Comparison of ENCODE assay signal across 18 cellular contexts in the genomic region with DNA sequence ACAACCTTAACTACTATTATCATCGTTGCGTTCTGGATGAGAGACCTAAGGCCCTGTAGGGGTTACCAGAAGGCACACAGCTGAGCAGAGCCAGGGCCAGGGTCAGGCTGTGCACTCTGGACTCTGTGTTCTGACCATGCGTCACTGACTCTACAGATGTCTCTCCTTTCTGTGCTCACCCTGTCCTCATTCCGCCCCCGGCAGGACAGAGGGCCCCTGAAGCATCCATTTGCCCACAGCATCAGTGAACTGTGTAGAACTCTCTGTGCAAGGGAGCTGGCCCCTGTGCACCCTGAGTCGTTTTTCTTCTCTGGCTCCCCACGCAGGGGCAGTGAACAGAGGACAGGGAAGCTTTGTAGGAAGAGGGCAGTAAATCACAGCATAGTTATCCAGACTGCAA. TPM values are rescaled to one million over a fixed set of nuclear protein-coding genes. Genes with fewer than 3 reads are reported as not detected.
DNase-seq lines count a peak whose midpoint lies in the region; ATAC-seq and TF ChIP-seq lines count a peak whose summit lies in the region.
"Had no signal": no experiment of that assay in that cellular context is flagged by ENCODE, and none has a peak within 500 bp of the region (broad histone marks: within the 10 kb centered on the region; RNA-seq: fewer than 3 reads in every experiment).

No MANE protein-coding gene starts in this region.

- peak overlapping the region; percentile 84 for H3K27ac ChIP-seq in C4-2B
- no peak overlapping the region for H3K27ac ChIP-seq in DOHH2 (ENCODE audit: low read depth, low read length)
- peak overlapping the region in 2 of 3 donors; percentile 76 to 80 for H3K27ac ChIP-seq in right lobe of liver
- H3K27ac ChIP-seq in heart left ventricle = no peak overlapping the region
- H3K27ac ChIP-seq: hepatocyte had no signal

- no peaks in the 10 kb centered on the region for H3K36me3 ChIP-seq in DOHH2 (ENCODE audit: control insufficient read depth, low read length)
- H3K36me3 ChIP-seq in right lobe of liver = no peaks in the 10 kb centered on the region
- no peaks in the 10 kb centered on the region for H3K36me3 ChIP-seq in heart left ventricle
- H3K36me3 ChIP-seq: Peyer's patch had no signal

- no peak for DNase-seq in activated CD8-positive, alpha-beta T cell treated with anti-CD3 and anti-CD28 coated beads, Interleukin-2, amount 10 ng/mL, durations not matched to agents 7 days and 5 days
- DNase-seq in right lobe of liver = peak; percentile 53 to 81 (median 80)
- no peak for DNase-seq in NCI-H1092 treated with DMSO at 0.1 percent for 48 hours (lab: John Stamatoyannopoulos, UW)
- no peak for DNase-seq in heart left ventricle
- DNase-seq: activated CD4-positive, alpha-beta T cell treated with anti-CD3 and anti-CD28 coated beads, Interleukin-2, amount 50 U/mL, for 1 hour; C1 segment of cervical spinal cord; erythroblast; IMR-90; left cardiac atrium; NCI-H1436 treated with DMSO at 0.1 percent for 48 hours; Peyer's patch; stimulated activated CD4-positive, alpha-beta T cell treated with anti-CD3 and anti-CD28 coated beads, Interleukin-2, amount 100 ng/mL, for 48 hours had no signal

- H3K4me1 ChIP-seq in DOHH2 (ENCODE audit: control insufficient read depth, low read length) (peaks cover 12% of the 10 kb centered on the region), right lobe of liver (peaks cover 0 to 9% (median 0%) of the 10 kb centered on the region in 4 donors), heart left ventricle (peaks cover 0 to 15% (median 0%) of the 10 kb centered on the region in 12 donors)

- CTCF ChIA-PET in activated CD8-positive, alpha-beta T cell treated with anti-CD3 and anti-CD28 coated beads, Interleukin-2, amount 10 ng/mL, durations not matched to agents 7 days and 5 days (lab: Charles Lee) = no interaction called here

- TF ChIP-seq CTCF in C4-2B (conservative IDR thresholded peaks at IDR 0.05) = no peak
- TF ChIP-seq CTCF in DOHH2 (IDR thresholded peaks at IDR 0.05; ENCODE audit: low read depth, low read length, poor library complexity, severe bottlenecking) = no peak
- no peak for TF ChIP-seq CTCF in right lobe of liver (IDR thresholded peaks at IDR 0.05)
- no peak for TF ChIP-seq CTCF in heart left ventricle (IDR thresholded peaks at IDR 0.05)

- no peak overlapping the region for H3K27ac Mint-ChIP-seq in activated CD8-positive, alpha-beta T cell treated with anti-CD3 and anti-CD28 coated beads, Interleukin-2, amount 10 ng/mL, durations not matched to agents 7 days and 5 days

- 39% methylated on average over 5 of the region's 7 CpGs for WGBS in right lobe of liver (ENCODE audit: insufficient coverage, low coverage, low lambda C conversion rate, missing lambda C conversion rate)
- 80 to 94% (median 87%) methylated on average over 7 of the region's 7 CpGs for WGBS in heart left ventricle, 4 donors

- H3K79me2 ChIP-seq in DOHH2 (ENCODE audit: control insufficient read depth, low read length) = peaks cover 21% of the 10 kb centered on the region
- H3K79me2 ChIP-seq: hepatocyte had no signal

- H3K4me3 ChIP-seq in DOHH2 (ENCODE audit: low read length) = no peak overlapping the region; the same call in 1 of the 2 replicates
- no peak overlapping the region for H3K4me3 ChIP-seq in right lobe of liver
- H3K4me3 ChIP-seq in heart left ventricle = no peak overlapping the region
- H3K4me3 ChIP-seq: hepatocyte had no signal

- peak overlapping the region; percentile 92 for H3K4me3 Mint-ChIP-seq in activated CD8-positive, alpha-beta T cell treated with anti-CD3 and anti-CD28 coated beads, Interleukin-2, amount 10 ng/mL, durations not matched to agents 7 days and 5 days

- peak overlapping the region; percentile 88 for H3K4me2 ChIP-seq in DOHH2 (ENCODE audit: low read length)

- POLR2A ChIA-PET in activated CD8-positive, alpha-beta T cell treated with anti-CD3 and anti-CD28 coated beads, Interleukin-2, amount 10 ng/mL, durations not matched to agents 7 days and 5 days (lab: Charles Lee) = interaction anchor here (0.9 kb wide), 1 partner anchor 23 kb away, joined by 3 read pairs; a partner anchor contains a TSS

- H3K27me3 ChIP-seq in DOHH2 (ENCODE audit: control insufficient read depth, low read length) = no peaks in the 10 kb centered on the region
- H3K27me3 ChIP-seq in right lobe of liver = no peaks in the 10 kb centered on the region
- no peaks in the 10 kb centered on the region for H3K27me3 ChIP-seq in heart left ventricle
- H3K27me3 ChIP-seq: hepatocyte, Peyer's patch had no signal

- no peaks in the 10 kb centered on the region for H3K9me3 Mint-ChIP-seq in activated CD8-positive, alpha-beta T cell treated with anti-CD3 and anti-CD28 coated beads, Interleukin-2, amount 10 ng/mL, durations not matched to agents 7 days and 5 days (ENCODE audit: insufficient read depth)

- intact Hi-C loops in right lobe of liver (cut with DNase I) (no loop called here), heart left ventricle (cut with DNase I) (loop anchor here in 1 of 10 donors (10.0 kb wide), 1 partner anchor 147 kb away; a partner anchor contains a TSS)

- no peaks in the 10 kb centered on the region for H3K27me3 Mint-ChIP-seq in activated CD8-positive, alpha-beta T cell treated with anti-CD3 and anti-CD28 coated beads, Interleukin-2, amount 10 ng/mL, durations not matched to agents 7 days and 5 days (ENCODE audit: low read depth)

- H3K9me2 ChIP-seq in DOHH2 (replicated peaks; ENCODE audit: control insufficient read depth, low read length) = no peaks in the 10 kb centered on the region

- no peaks in the 10 kb centered on the region for H4K20me1 ChIP-seq in DOHH2 (ENCODE audit: control insufficient read depth, insufficient read depth, low read depth, low read length)

- TF ChIP-seq POLR2A in right lobe of liver (IDR thresholded peaks at IDR 0.05) = no peak
- no peak for TF ChIP-seq POLR2A in heart left ventricle (IDR thresholded peaks at IDR 0.05)

- ATAC-seq in activated CD8-positive, alpha-beta T cell treated with anti-CD3 and anti-CD28 coated beads, Interleukin-2, amount 10 ng/mL, durations not matched to agents 7 days and 5 days = no peak
- peak; percentile 71 to 80 (median 73) for ATAC-seq in right lobe of liver
- no peak for ATAC-seq in heart left ventricle
- ATAC-seq in HG03108 (IDR thresholded peaks at IDR 0.05; ENCODE audit: unreplicated experiment) = no peak
- no peak for ATAC-seq in HG03045 (IDR thresholded peaks at IDR 0.05; ENCODE audit: unreplicated experiment)

- H3K9me3 ChIP-seq in DOHH2 (ENCODE audit: control insufficient read depth, insufficient read depth, low read length) (no peaks in the 10 kb centered on the region), right lobe of liver (no peaks in the 10 kb centered on the region), heart left ventricle (no peaks in the 10 kb centered on the region)
- H3K9me3 ChIP-seq: Peyer's patch had no signal

- 0 out of 2 replicates have a peak, but pooled peaks cover 2% of the 10 kb centered on the region for H3F3A ChIP-seq in DOHH2 (ENCODE audit: control insufficient read depth, insufficient read depth)

- peaks cover 3% of the 10 kb centered on the region for H3K36me3 Mint-ChIP-seq in activated CD8-positive, alpha-beta T cell treated with anti-CD3 and anti-CD28 coated beads, Interleukin-2, amount 10 ng/mL, durations not matched to agents 7 days and 5 days (ENCODE audit: low read depth)

- H3K4me1 Mint-ChIP-seq in activated CD8-positive, alpha-beta T cell treated with anti-CD3 and anti-CD28 coated beads, Interleukin-2, amount 10 ng/mL, durations not matched to agents 7 days and 5 days (ENCODE audit: low read depth) = peaks cover 10% of the 10 kb centered on the region

RNA-seq across cellular contexts. Expression of a gene that starts 21.3 kb away (rescaled TPM):
- total RNA-seq in activated CD8-positive, alpha-beta T cell treated with anti-CD3 and anti-CD28 coated beads, Interleukin-2, amount 10 ng/mL, durations not matched to agents 7 days and 5 days = 10 to 100 TPM; 26.1 to 26.2 TPM
- total RNA-seq in right lobe of liver = 10 to 100 TPM in 3 of 6 experiments, 1 to 10 TPM in 3; 9.3 to 14.9 (median 10.2) TPM
- 10 to 100 TPM; 17.5 to 30.9 (median 19.4) TPM for total RNA-seq in heart left ventricle
- 10 to 100 TPM in 1 of 2 donors, 1 to 10 TPM in 1; 8.9 to 29.5 TPM for polyA plus RNA-seq in heart left ventricle

RNA-seq across cellular contexts. Expression of a gene that starts 22.5 kb away (rescaled TPM):
- total RNA-seq in activated CD8-positive, alpha-beta T cell treated with anti-CD3 and anti-CD28 coated beads, Interleukin-2, amount 10 ng/mL, durations not matched to agents 7 days and 5 days = 10 to 100 TPM; 29.1 to 29.4 TPM
- total RNA-seq in right lobe of liver = 10 to 100 TPM; 31.8 to 65.2 (median 47.9) TPM
- total RNA-seq in heart left ventricle = 10 to 100 TPM; 49.2 to 98.5 (median 68.5) TPM
- 10 to 100 TPM; 65.1 to 89.9 TPM for polyA plus RNA-seq in heart left ventricle

RNA-seq across cellular contexts. Expression of a gene that starts 28.4 kb away (rescaled TPM):
- 10 to 100 TPM; 19.7 to 22.6 TPM for total RNA-seq in activated CD8-positive, alpha-beta T cell treated with anti-CD3 and anti-CD28 coated beads, Interleukin-2, amount 10 ng/mL, durations not matched to agents 7 days and 5 days
- total RNA-seq in right lobe of liver (10 to 100 TPM in 1 of 6 experiments, 1 to 10 TPM in 5; 3.1 to 11.2 (median 5.1) TPM), heart left ventricle (10 to 100 TPM in 5 of 9 donors, 1 to 10 TPM in 4; 8.0 to 24.0 (median 10.9) TPM)
- 10 to 100 TPM; 18.7 to 20.7 TPM for polyA plus RNA-seq in heart left ventricle

RNA-seq across cellular contexts. Expression of a gene that starts 43.4 kb away (rescaled TPM):
- 1 to 10 TPM; 5.0 to 5.4 TPM for total RNA-seq in activated CD8-positive, alpha-beta T cell treated with anti-CD3 and anti-CD28 coated beads, Interleukin-2, amount 10 ng/mL, durations not matched to agents 7 days and 5 days
- total RNA-seq in right lobe of liver (10 to 100 TPM in 1 of 6 experiments, 1 to 10 TPM in 5; 3.3 to 12.1 (median 4.5) TPM), heart left ventricle (1 to 10 TPM in 6 of 9 donors, under 1 TPM in 3; 0.48 to 3.3 (median 1.1) TPM)
- under 1 TPM; 0.95 to 0.97 TPM for polyA plus RNA-seq in heart left ventricle
- total RNA-seq: myocyte had no signal

RNA-seq across cellular contexts. Expression of a gene that starts 59.1 kb away (rescaled TPM):
- 10 to 100 TPM; 17.6 to 18.2 TPM for total RNA-seq in activated CD8-positive, alpha-beta T cell treated with anti-CD3 and anti-CD28 coated beads, Interleukin-2, amount 10 ng/mL, durations not matched to agents 7 days and 5 days
- total RNA-seq in right lobe of liver = 10 to 100 TPM; 14.9 to 43.3 (median 23.3) TPM
- total RNA-seq in heart left ventricle = 10 to 100 TPM; 14.9 to 61.2 (median 23.6) TPM
- polyA plus RNA-seq in heart left ventricle = 10 to 100 TPM; 12.1 to 57.8 TPM

Comparison
In these comparisons a context has a peak if more than half of its experiments do, and no peak if none do; other contexts are left out.
1. H3K27ac ChIP-seq: peak in C4-2B (single experiment) and right lobe of liver (2 of 3); none in DOHH2 (single experiment) and heart left ventricle (0 of 12).
2. ATAC-seq: peak in right lobe of liver (4 of 4); none in activated CD8-positive, alpha-beta T cell treated with anti-CD3 and anti-CD28 coated beads, Interleukin-2, amount 10 ng/mL, durations not matched to agents 7 days and 5 days (single experiment), heart left ventricle (0 of 4), HG03108 (single experiment) and HG03045 (single experiment).
3. DNase-seq: peak in right lobe of liver (3 of 3); none in activated CD8-positive, alpha-beta T cell treated with anti-CD3 and anti-CD28 coated beads, Interleukin-2, amount 10 ng/mL, durations not matched to agents 7 days and 5 days (single experiment), NCI-H1092 treated with DMSO at 0.1 percent for 48 hours (single experiment) and heart left ventricle (0 of 5).